Comparison of ENCODE assay signal across 25 cellular contexts in the genomic region with DNA sequence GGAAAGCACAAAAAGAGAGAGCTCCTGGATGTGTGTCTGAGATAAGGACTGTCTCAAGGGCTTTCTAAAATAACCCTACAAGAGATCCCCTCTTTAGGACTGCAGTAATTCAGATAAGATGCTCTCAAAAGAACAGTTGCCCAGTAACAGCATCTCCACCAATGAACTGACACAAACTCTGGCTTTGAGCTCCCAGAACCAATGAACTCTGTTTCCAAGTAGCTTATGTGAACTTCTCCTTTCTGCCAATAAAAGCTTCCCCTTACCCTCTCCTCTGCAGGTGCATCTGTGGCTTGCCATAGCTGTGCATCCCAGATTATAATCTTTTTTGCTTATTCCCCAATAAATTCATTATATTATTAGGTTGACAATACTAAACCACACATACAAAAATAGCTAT.
"Had no signal": no experiment of that assay in that cellular context is flagged by ENCODE, and none has a peak within 500 bp of the region (broad histone marks: within the 10 kb centered on the region; RNA-seq: fewer than 3 reads in every experiment).

No MANE protein-coding gene starts in this region.

- H3K4me1 Mint-ChIP-seq: activated naive CD8-positive, alpha-beta T cell treated with anti-CD3 and anti-CD28 coated beads, Interleukin-2, amount 10 ng/mL, durations not matched to agents 7 days and 5 days; naive thymus-derived CD4-positive, alpha-beta T cell; stimulated activated effector memory CD8-positive, alpha-beta T cell treated with anti-CD3 and anti-CD28 coated beads, Interleukin-12 subunit alpha, Interleukin-12 subunit beta, amount 100 ng/mL, for 72 hours had no signal

- ATAC-seq: activated T-cell treated with anti-CD3 and anti-CD28 coated beads, Interleukin-2, amount 50 U/mL, for 4 hours; effector memory CD8-positive, alpha-beta T cell; esophagus mucosa; left lung; naive thymus-derived CD4-positive, alpha-beta T cell; right lobe of liver; stimulated activated effector memory CD8-positive, alpha-beta T cell treated with anti-CD3 and anti-CD28 coated beads, Interleukin-12 subunit alpha, Interleukin-12 subunit beta, amount 100 ng/mL, for 72 hours had no signal

- H3K27ac Mint-ChIP-seq: activated naive CD4-positive, alpha-beta T cell treated with anti-CD3 and anti-CD28 coated beads for 36 hours; activated naive CD8-positive, alpha-beta T cell treated with anti-CD3 and anti-CD28 coated beads, Interleukin-2, amount 10 ng/mL, durations not matched to agents 7 days and 5 days; effector memory CD8-positive, alpha-beta T cell; naive thymus-derived CD4-positive, alpha-beta T cell; stimulated activated effector memory CD8-positive, alpha-beta T cell treated with anti-CD3 and anti-CD28 coated beads, Interleukin-12 subunit alpha, Interleukin-12 subunit beta, amount 100 ng/mL, for 72 hours had no signal

- H3K27me3 Mint-ChIP-seq: activated naive CD8-positive, alpha-beta T cell treated with anti-CD3 and anti-CD28 coated beads, Interleukin-2, amount 10 ng/mL, durations not matched to agents 7 days and 5 days; effector memory CD8-positive, alpha-beta T cell; naive thymus-derived CD4-positive, alpha-beta T cell had no signal

- H3K36me3 Mint-ChIP-seq: activated naive CD8-positive, alpha-beta T cell treated with anti-CD3 and anti-CD28 coated beads, Interleukin-2, amount 10 ng/mL, durations not matched to agents 7 days and 5 days; stimulated activated effector memory CD8-positive, alpha-beta T cell treated with anti-CD3 and anti-CD28 coated beads, Interleukin-12 subunit alpha, Interleukin-12 subunit beta, amount 100 ng/mL, for 72 hours had no signal

- H3K4me3 Mint-ChIP-seq: activated naive CD4-positive, alpha-beta T cell treated with anti-CD3 and anti-CD28 coated beads for 36 hours; activated naive CD8-positive, alpha-beta T cell treated with anti-CD3 and anti-CD28 coated beads, Interleukin-2, amount 10 ng/mL, durations not matched to agents 7 days and 5 days; activated T-cell treated with anti-CD3 and anti-CD28 coated beads, Interleukin-2, amount 50 U/mL, for 4 hours; effector memory CD8-positive, alpha-beta T cell; naive thymus-derived CD4-positive, alpha-beta T cell; neural crest cell; stimulated activated effector memory CD8-positive, alpha-beta T cell treated with anti-CD3 and anti-CD28 coated beads, Interleukin-12 subunit alpha, Interleukin-12 subunit beta, amount 100 ng/mL, for 72 hours had no signal

- DNase-seq: activated CD4-positive, alpha-beta T cell treated with anti-CD3 and anti-CD28 coated beads for 4 hours; activated CD4-positive, alpha-beta T cell treated with anti-CD3 and anti-CD28 coated beads, Interleukin-2, amount 50 U/mL, for 48 hours; activated CD4-positive, CD25-positive, alpha-beta regulatory T cell; activated CD8-positive, alpha-beta memory T cell treated with anti-CD3 and anti-CD28 coated beads, Interleukin-2, amount 50 U/mL, for 48 hours; activated effector memory CD4-positive, alpha-beta T cell treated with Interleukin-2 at 50 U/mL for 16 hours; activated naive CD4-positive, alpha-beta T cell treated with anti-CD3 and anti-CD28 coated beads for 36 hours; activated naive CD8-positive, alpha-beta T cell treated with anti-CD3 and anti-CD28 coated beads, Interleukin-2, amount 10 ng/mL, durations not matched to agents 7 days and 5 days; activated T-cell treated with anti-CD3 and anti-CD28 coated beads, Interleukin-2, amount 50 U/mL, for 4 hours; amniotic stem cell; colonic mucosa; dorsolateral prefrontal cortex; effector memory CD8-positive, alpha-beta T cell; foreskin melanocyte; hippocampal formation; kidney glomerular epithelial cell; left lung; naive thymus-derived CD4-positive, alpha-beta T cell; occipital lobe; right lobe of liver; stimulated activated CD4-positive, alpha-beta T cell treated with anti-CD3 and anti-CD28 coated beads, Interleukin-2, amount 100 ng/mL, for 24 hours; transverse colon; uterus had no signal

- H3K9me3 Mint-ChIP-seq: effector memory CD8-positive, alpha-beta T cell; neural crest cell; stimulated activated effector memory CD8-positive, alpha-beta T cell treated with anti-CD3 and anti-CD28 coated beads, Interleukin-12 subunit alpha, Interleukin-12 subunit beta, amount 100 ng/mL, for 72 hours had no signal
